8 cellular contexts compared by ENCODE assay signal in genomic region chr1:32611859-32612188, GRCh38. TPM values are rescaled to one million over a fixed set of nuclear protein-coding genes. Genes with fewer than 3 reads are reported as not detected.
A peak's percentile ranks its signal among the peaks of the same experiment; 100 is the strongest.
DNase-seq lines count a peak whose midpoint lies in the region; ATAC-seq, FAIRE-seq and TF ChIP-seq lines count a peak whose summit lies in the region.

No MANE protein-coding gene starts in this region.

- H3K9me1 ChIP-seq in IMR-90 (ENCODE audit: insufficient read depth, low read length): no peaks in the 10 kb centered on the region

- H3K9ac ChIP-seq in IMR-90 (ENCODE audit: low read depth, low read length) (peak overlapping the region; percentile 55), H1 (replicated peaks in 1 of 4; ENCODE audit: extremely low read depth in 1 of 4, low read depth in 3 of 4, low read length in 3 of 4) (peak overlapping the region in 1 of 4 experiments; percentile 54; a peak in 2 of 7 replicates), neural progenitor cell (no peak overlapping the region)

- H3K56ac ChIP-seq in IMR-90 (ENCODE audit: extremely low read depth, insufficient read depth, low read length): no peak overlapping the region; the same call in 1 of the 2 replicates
- H3K56ac ChIP-seq in H1 (replicated peaks; ENCODE audit: insufficient read length, low read depth, low read length): peak overlapping the region; percentile 39

- H3K23me2 ChIP-seq in H1 (ENCODE audit: low read depth, low read length): no peaks in the 10 kb centered on the region

- H2AFZ ChIP-seq in IMR-90 (replicated peaks; ENCODE audit: low read length, poor library complexity) (peak overlapping the region; percentile 99), H1 (ENCODE audit: low read length) (peak overlapping the region; percentile 100), neural progenitor cell (replicated peaks) (peak overlapping the region; percentile 26)

- no peak overlapping the region for H2BK5ac ChIP-seq in IMR-90 (ENCODE audit: low read depth, low read length, poor library complexity, severe bottlenecking)
- 0 out of 2 replicates have a peak overlapping the region, but pooled peaks have one; percentile 35 for H2BK5ac ChIP-seq in H1 (ENCODE audit: low read depth, low read length)

- H4K20me1 ChIP-seq in IMR-90 (ENCODE audit: insufficient read depth, low read length) (no peaks in the 10 kb centered on the region), H1 (replicated peaks in 1 of 2; ENCODE audit: control insufficient read depth in 1 of 2, insufficient read depth in 2 of 2, low read length in 2 of 2) (no peaks in the 10 kb centered on the region), neural progenitor cell (ENCODE audit: low read depth) (no peaks in the 10 kb centered on the region)

- H3K9me3 ChIP-seq in IMR-90 (ENCODE audit: control insufficient read depth, insufficient read depth, low read length) (no peaks in the 10 kb centered on the region), H1 (ENCODE audit: insufficient read depth in 2 of 2, low read depth in 1 of 2, low read length in 1 of 2) (peaks cover 0 to 2% of the 10 kb centered on the region in 2 experiments; a peak in 1 of 4 replicates), neural progenitor cell (ENCODE audit: low read depth) (no peaks in the 10 kb centered on the region)

- TF ChIP-seq EP300 in H1 (IDR thresholded peaks at IDR 0.05; ENCODE audit: borderline replicate concordance in 1 of 2, low read depth in 2 of 2, low read length in 2 of 2): no peak

- H3K79me1 ChIP-seq in IMR-90 (ENCODE audit: low read depth in 1 of 2, low read length in 2 of 2) (peaks cover 0 to 4% of the 10 kb centered on the region in 2 experiments; a peak in 1 of 4 replicates), H1 (ENCODE audit: low read depth, low read length) (no peaks in the 10 kb centered on the region)

- WGBS in IMR-90 (ENCODE audit: extremely low coverage in 2 of 2, insufficient read length in 1 of 2), 2 experiments: no CpG with 5 or more reads among the region's 12 CpGs
- 27% methylated on average over 12 of the region's 12 CpGs; no CpG with 5 or more reads in 1 of the 2 experiments for WGBS in H1 (ENCODE audit: extremely low coverage in 1 of 2, insufficient coverage in 1 of 2, insufficient read length in 1 of 2, insufficient replicate concordance in 2 of 2, low coverage in 1 of 2, low lambda C conversion rate in 2 of 2, missing lambda C conversion rate in 1 of 2), 2 experiments

- no TSS peak for BruUV-seq in IMR-90 (replicated peaks; lab: Mats Ljungman, UMichigan)

- peaks cover 3% of the 10 kb centered on the region for H3K4me1 Mint-ChIP-seq in neural progenitor cell

- H3K4ac ChIP-seq in IMR-90 (ENCODE audit: low read depth, low read length): 0 out of 2 replicates have a peak overlapping the region, but pooled peaks have one; percentile 64
- H3K4ac ChIP-seq in H1 (replicated peaks; ENCODE audit: insufficient read length, low read depth, low read length): no peak overlapping the region

- no peaks in the 10 kb centered on the region for H3K4me1 ChIP-seq in IMR-90 (ENCODE audit: control insufficient read depth, insufficient read depth, low read length)
- H3K4me1 ChIP-seq in H1 (replicated peaks in 1 of 4; ENCODE audit: control insufficient read depth in 3 of 4, insufficient read depth in 4 of 4, low read length in 3 of 4): no peaks in the 10 kb centered on the region; a peak in 1 of 7 replicates
- H3K4me1 ChIP-seq in neural progenitor cell: no peaks in the 10 kb centered on the region

- H3K4me3 Mint-ChIP-seq in neural progenitor cell: peak overlapping the region; percentile 63

- H3F3A ChIP-seq in neural progenitor cell (ENCODE audit: low read depth): peaks cover 5% of the 10 kb centered on the region

- no peaks in the 10 kb centered on the region for H3K9me3 Mint-ChIP-seq in neural progenitor cell

- H4K91ac ChIP-seq in IMR-90 (ENCODE audit: insufficient read depth, low read depth, low read length) (no peak overlapping the region), H1 (replicated peaks; ENCODE audit: insufficient read length, low read length) (no peak overlapping the region)

- H3K4me3 ChIP-seq in IMR-90 (ENCODE audit: insufficient read depth, low read depth, low read length) (peak overlapping the region; percentile 69), H1 (ENCODE audit: extremely low read depth in 1 of 4, insufficient read depth in 2 of 4, low read depth in 3 of 4, low read length in 4 of 4) (peak overlapping the region; percentile 32 to 72 (median 53); a peak in 7 of 8 replicates), neural progenitor cell (peak overlapping the region; percentile 44)

- no peaks in the 10 kb centered on the region for H3K36me3 ChIP-seq in IMR-90 (ENCODE audit: control insufficient read depth, insufficient read depth, low read length)
- H3K36me3 ChIP-seq in H1 (ENCODE audit: control insufficient read depth in 2 of 4, insufficient read depth in 4 of 4, low read length in 3 of 4): no peaks in the 10 kb centered on the region
- H3K36me3 ChIP-seq in neural progenitor cell: no peaks in the 10 kb centered on the region

- H2BK12ac ChIP-seq in H1 (ENCODE audit: low read depth, low read length): no peak overlapping the region

- no peak for TF ChIP-seq RAD21 in IMR-90 (IDR thresholded peaks at IDR 0.05; ENCODE audit: low read length)
- TF ChIP-seq RAD21 in H1 (IDR thresholded peaks at IDR 0.05 in 1 of 2, conservative IDR thresholded peaks at IDR 0.05 in 1 of 2; ENCODE audit: low read depth in 2 of 2, low read length in 2 of 2): no peak

- H2AK5ac ChIP-seq in IMR-90 (ENCODE audit: low read depth, low read length) (0 out of 2 replicates have a peak overlapping the region, but pooled peaks have one; percentile 15), H1 (ENCODE audit: low read depth, low read length) (no peak overlapping the region)

- POLR2A ChIA-PET in IMR-90 (lab: Charles Lee; ENCODE audit: unreplicated experiment) (no interaction called here), H1 (lab: Charles Lee; ENCODE audit: partially characterized antibody) (interaction anchor here (0.9 to 3.2 kb wide), 12 partner anchors 9 to 218 kb away, joined by 3 to 12 read pairs (median 6); partner anchors contain the start of genes BSDC1 and RBBP4)

- H3K27ac ChIP-seq in C4-2B (peak overlapping the region; percentile 36), IMR-90 (ENCODE audit: insufficient read depth, low read length) (no peak overlapping the region), H1 (ENCODE audit: low read depth, low read length) (no peak overlapping the region), neural progenitor cell (no peak overlapping the region)

- in situ Hi-C loops in IMR-90 (cut with MboI; ENCODE audit: low sequenced_read_pairs) (no loop called here), GM13977 (cut with MboI; ENCODE audit: low pct_unique_long_range_greater_than_20kb, low sequenced_read_pairs, unreplicated experiment) (no loop called here)

- DNase-seq in IMR-90: no peak
- DNase-seq in H1 (ENCODE audit: low read depth in 1 of 2, low spot score in 2 of 2): no peak
- DNase-seq in neural progenitor cell (ENCODE audit: low spot score): no peak
- DNase-seq in NCI-H510A treated with DMSO at 0.1 percent for 48 hours (lab: John Stamatoyannopoulos, UW): no peak
- no peak for DNase-seq in RPMI8226
- no peak for DNase-seq in GM13977 (ENCODE audit: low spot score)

- peak overlapping the region; percentile 82 for H3K4me2 ChIP-seq in IMR-90 (ENCODE audit: low read depth, low read length)
- H3K4me2 ChIP-seq in H1 (ENCODE audit: insufficient read depth in 1 of 2, low read depth in 2 of 2, low read length in 2 of 2): peak overlapping the region; percentile 57 to 77
- peak overlapping the region; percentile 72 for H3K4me2 ChIP-seq in neural progenitor cell

- TF ChIP-seq POLR2A in IMR-90 (IDR thresholded peaks at IDR 0.05; ENCODE audit: low read depth, low read length) (no peak), H1 (IDR thresholded peaks at IDR 0.05; ENCODE audit: control extremely low read depth in 1 of 2, low read depth in 2 of 2, low read length in 2 of 2) (no peak)

- no peak overlapping the region for H3K27ac Mint-ChIP-seq in neural progenitor cell

- H3K27me3 ChIP-seq in IMR-90 (ENCODE audit: control insufficient read depth, insufficient read depth, low read length) (no peaks in the 10 kb centered on the region), H1 (replicated peaks in 1 of 4; ENCODE audit: control insufficient read depth in 3 of 4, extremely low read depth in 1 of 4, insufficient read depth in 3 of 4, low read length in 3 of 4) (no peaks in the 10 kb centered on the region), neural progenitor cell (no peaks in the 10 kb centered on the region)

- FAIRE-seq in H1 (lab: Jason Lieb, UNC): no peak

- H2BK20ac ChIP-seq in IMR-90 (ENCODE audit: low read depth, low read length) (no peak overlapping the region), H1 (ENCODE audit: low read length) (no peak overlapping the region)

- H2BK120ac ChIP-seq in IMR-90 (ENCODE audit: low read depth, low read length): peak overlapping the region; percentile 30; the same call in 1 of the 2 replicates
- no peak overlapping the region for H2BK120ac ChIP-seq in H1 (replicated peaks; ENCODE audit: low read depth, low read length)

- H3K79me2 ChIP-seq in H1 (ENCODE audit: control insufficient read depth in 1 of 2, insufficient read depth in 2 of 2, low read length in 2 of 2): no peaks in the 10 kb centered on the region
- no peaks in the 10 kb centered on the region for H3K79me2 ChIP-seq in neural progenitor cell (ENCODE audit: low read depth)

- no peaks in the 10 kb centered on the region for H3K36me3 Mint-ChIP-seq in neural progenitor cell

- dilution Hi-C loops in IMR-90 (cut with HindIII; ENCODE audit: low sequenced_read_pairs, unreplicated experiment): no loop called here

- intact Hi-C loops in IMR-90 (cut with micrococcal nuclease): no loop called here

- H3K18ac ChIP-seq in IMR-90 (ENCODE audit: low read depth, low read length) (no peak overlapping the region), H1 (ENCODE audit: extremely low read depth, low read length) (no peak overlapping the region; the same call in 1 of the 2 replicates)

- H2BK15ac ChIP-seq in IMR-90 (ENCODE audit: low read depth, low read length) (no peak overlapping the region), H1 (ENCODE audit: low read length) (no peak overlapping the region)

- H3K14ac ChIP-seq in IMR-90 (replicated peaks; ENCODE audit: low read depth, low read length): 0 out of 2 replicates have a peak overlapping the region, but pooled peaks have one; percentile 19
- H3K14ac ChIP-seq in H1 (ENCODE audit: insufficient read length): no peak overlapping the region

- H4K8ac ChIP-seq in IMR-90 (ENCODE audit: low read depth in 2 of 2, low read length in 2 of 2) (peak overlapping the region; percentile 36 to 80; a peak in 3 of 4 replicates), H1 (ENCODE audit: extremely low read depth, insufficient read depth, low read length) (no peak overlapping the region)

- no peak for TF ChIP-seq CTCF in C4-2B (conservative IDR thresholded peaks at IDR 0.05)
- no peak for TF ChIP-seq CTCF in IMR-90 (conservative IDR thresholded peaks at IDR 0.05; ENCODE audit: low read depth, low read length)
- TF ChIP-seq CTCF in H1 (IDR thresholded peaks at IDR 0.05; ENCODE audit: control extremely low read depth in 1 of 3, insufficient read depth in 1 of 3, low read depth in 1 of 3, low read length in 3 of 3): no peak
- TF ChIP-seq CTCF in neural progenitor cell (IDR thresholded peaks at IDR 0.05): no peak
- TF ChIP-seq CTCF in GM13977 (IDR thresholded peaks at IDR 0.05; ENCODE audit: extremely low read depth, insufficient read depth, missing control alignments): no peak

- ATAC-seq in IMR-90 (ENCODE audit: low read depth): peak; percentile 33; the same call in 1 of the 2 replicates
- ATAC-seq in GM18498 (IDR thresholded peaks at IDR 0.05; ENCODE audit: unreplicated experiment): no peak

- CTCF ChIA-PET in IMR-90 (lab: Yijun Ruan, JAX) (no interaction called here), H1 (lab: Charles Lee; ENCODE audit: partially characterized antibody) (interaction anchor here (0.6 to 3.7 kb wide), 8 partner anchors 9 to 213 kb away, joined by 3 to 18 read pairs (median 3); no protein-coding TSS in a partner anchor)

- no peaks in the 10 kb centered on the region for H3K27me3 Mint-ChIP-seq in neural progenitor cell (ENCODE audit: insufficient read depth, low read depth)

- H3K23ac ChIP-seq in IMR-90 (ENCODE audit: low read depth, low read length) (0 out of 2 replicates have a peak overlapping the region, but pooled peaks have one; percentile 56), H1 (ENCODE audit: insufficient read length) (no peak overlapping the region)

- peak overlapping the region; percentile 44 for H2AK9ac ChIP-seq in IMR-90 (replicated peaks; ENCODE audit: low read depth, low read length, poor library complexity)

- H4K5ac ChIP-seq in IMR-90 (ENCODE audit: low read depth, low read length) (peak overlapping the region; percentile 50; the same call in 1 of the 2 replicates), H1 (ENCODE audit: insufficient read length, low read depth, low read length) (no peak overlapping the region)

RNA-seq across cellular contexts. Expression of gene ZBTB8OS, which starts 38.5 kb away (rescaled TPM):
- 31.0 and 59.2 TPM in 2 replicates for total RNA-seq in IMR-90 (2012; rRNA removed)
- 43.5 and 52.6 TPM in 2 replicates for polyA plus RNA-seq in IMR-90 (2012; rRNA removed)
- polyA plus RNA-seq in IMR-90 (2012; cell fraction: cytosol; rRNA removed): 13.7 and 23.7 TPM in 2 replicates
- 4.7 and 28.5 TPM in 2 replicates for polyA plus RNA-seq in IMR-90 (2012; cell fraction: nucleus; rRNA removed; ENCODE audit: low replicate concordance)
- 54.1 and 68.0 TPM in 2 replicates for total RNA-seq in H1 (2021; fragmentation: NEBNext Ultra II Directional; extraction: Animal tissue kit (Norgen Biotek cat#: 25700))
- polyA plus RNA-seq in H1 (2011; rRNA removed): 33.5 and 74.2 TPM in 2 replicates
- 86.7 TPM for polyA plus RNA-seq in H1 (2011; cell fraction: cytosol; rRNA removed)
- 14.5 TPM for polyA plus RNA-seq in H1 (2011; cell fraction: nucleus; rRNA removed)
- 74.2 to 105 TPM (median 79.3 TPM) in 4 replicates for polyA plus RNA-seq in H1 (2012, experiment 1 of 2)
- polyA plus RNA-seq in H1 (2012, experiment 2 of 2): 71.6 TPM
- 80.0 TPM for polyA plus RNA-seq in H1 (2013, experiment 1 of 2)
- 82.3 TPM for polyA plus RNA-seq in H1 (2013, experiment 2 of 2)
- 18.8 and 20.6 TPM in 2 replicates for polyA minus RNA-seq in H1 (2011; rRNA and poly(A)+ RNA removed)
- 13.5 TPM for polyA minus RNA-seq in H1 (2011; cell fraction: cytosol; rRNA and poly(A)+ RNA removed)
- 20.0 TPM for polyA minus RNA-seq in H1 (2011; cell fraction: nucleus; rRNA and poly(A)+ RNA removed)
- 55.1 and 59.8 TPM in 2 replicates for total RNA-seq in neural progenitor cell (ENCODE audit: low replicate concordance)

RNA-seq across cellular contexts. Expression of gene RBBP4, which starts 39.2 kb away (rescaled TPM):
- total RNA-seq in IMR-90 (2012; rRNA removed) (138 and 161 TPM in 2 replicates), neural progenitor cell (ENCODE audit: low replicate concordance) (440 and 474 TPM in 2 replicates)
- polyA plus RNA-seq in IMR-90 (2012; rRNA removed) (71.0 and 82.9 TPM in 2 replicates), H1 (2011; rRNA removed) (93.1 and 147 TPM in 2 replicates)
- polyA plus RNA-seq in IMR-90 (2012; cell fraction: cytosol; rRNA removed): 30.3 and 58.3 TPM in 2 replicates
- 34.6 and 96.3 TPM in 2 replicates for polyA plus RNA-seq in IMR-90 (2012; cell fraction: nucleus; rRNA removed; ENCODE audit: low replicate concordance)
- total RNA-seq in H1 (2021; fragmentation: NEBNext Ultra II Directional; extraction: Animal tissue kit (Norgen Biotek cat#: 25700)): 397 and 402 TPM in 2 replicates
- polyA plus RNA-seq in H1 (2011; cell fraction: cytosol; rRNA removed): 147 TPM
- polyA plus RNA-seq in H1 (2011; cell fraction: nucleus; rRNA removed): 97.4 TPM
- polyA plus RNA-seq in H1 (2012, experiment 1 of 2): 262 to 316 TPM (median 294 TPM) in 4 replicates
- polyA plus RNA-seq in H1 (2012, experiment 2 of 2): 36.2 TPM
- 165 TPM for polyA plus RNA-seq in H1 (2013, experiment 1 of 2)
- 156 TPM for polyA plus RNA-seq in H1 (2013, experiment 2 of 2)
- polyA minus RNA-seq in H1 (2011; rRNA and poly(A)+ RNA removed): 297 and 391 TPM in 2 replicates
- 150 TPM for polyA minus RNA-seq in H1 (2011; cell fraction: cytosol; rRNA and poly(A)+ RNA removed)
- 219 TPM for polyA minus RNA-seq in H1 (2011; cell fraction: nucleus; rRNA and poly(A)+ RNA removed)

Comparison
In these comparisons a context has a peak if more than half of its experiments do, and no peak if none do; other contexts are left out.
1. H2AFZ ChIP-seq: peak in every context shown above with its lines; median percentile 100 in H1; 99 in IMR-90; 26 in neural progenitor cell.